In genomic region chr22:32557424-32557823, GRCh38 we compare ENCODE assay signal across 20 cellular contexts.
A peak's percentile ranks its signal among the peaks of the same experiment; 100 is the strongest.
DNase-seq lines count a peak whose midpoint lies in the region; ATAC-seq and TF ChIP-seq lines count a peak whose summit lies in the region.
"Had no signal": no experiment of that assay in that cellular context is flagged by ENCODE, and none has a peak within 500 bp of the region (broad histone marks: within the 10 kb centered on the region; RNA-seq: fewer than 3 reads in every experiment).

No MANE protein-coding gene starts in this region.

- ATAC-seq in RWPE2 (ENCODE audit: low read depth): peak; percentile 20; the same call in 1 of the 3 replicates
- ATAC-seq in gastroesophageal sphincter: no peak
- ATAC-seq in GM18870 (IDR thresholded peaks at IDR 0.05; ENCODE audit: unreplicated experiment): no peak
- ATAC-seq: esophagus mucosa had no signal

- no peaks in the 10 kb centered on the region for H3K36me3 ChIP-seq in RWPE2 (ENCODE audit: low read depth)
- no peaks in the 10 kb centered on the region for H3K36me3 ChIP-seq in gastroesophageal sphincter
- H3K36me3 ChIP-seq in skeletal muscle satellite cell (ENCODE audit: insufficient read depth, low read length): no peaks in the 10 kb centered on the region
- H3K36me3 ChIP-seq: heart left ventricle had no signal

- H3K4me3 ChIP-seq in RWPE2 (ENCODE audit: severe bottlenecking) (no peak overlapping the region), gastroesophageal sphincter (no peak overlapping the region), skeletal muscle satellite cell (ENCODE audit: low read length) (no peak overlapping the region)
- H3K4me3 ChIP-seq: heart left ventricle had no signal

- H3K27ac ChIP-seq in RWPE2 (ENCODE audit: poor library complexity, severe bottlenecking) (peak overlapping the region; percentile 40), gastroesophageal sphincter (peak overlapping the region in 3 of 4 donors; percentile 4 to 55 (median 22))
- H3K27ac ChIP-seq: heart left ventricle had no signal

- intact Hi-C loops in Calu3 (cut with micrococcal nuclease; ENCODE audit: unreplicated experiment): no loop called here

- TF ChIP-seq POLR2A in gastroesophageal sphincter (IDR thresholded peaks at IDR 0.05): no peak

- H3K9me3 ChIP-seq in RWPE2 (ENCODE audit: severe bottlenecking): no peaks in the 10 kb centered on the region
- H3K9me3 ChIP-seq in gastroesophageal sphincter: no peaks in the 10 kb centered on the region
- no peaks in the 10 kb centered on the region for H3K9me3 ChIP-seq in skeletal muscle satellite cell (replicated peaks; ENCODE audit: low read length)
- H3K9me3 ChIP-seq: heart left ventricle, SK-N-SH had no signal

- no peak overlapping the region for H3K4me3 Mint-ChIP-seq in Calu3 (ENCODE audit: low read depth, unreplicated experiment)
- H3K4me3 Mint-ChIP-seq: CD8-positive, alpha-beta memory T cell; type B pancreatic cell had no signal

- BruUV-seq in Calu3 (replicated peaks; lab: Mats Ljungman, UMichigan): no TSS peak

- peaks cover 5% of the 10 kb centered on the region for H3K36me3 Mint-ChIP-seq in Calu3 (ENCODE audit: insufficient read depth, unreplicated experiment)
- H3K36me3 Mint-ChIP-seq: CD8-positive, alpha-beta memory T cell; type B pancreatic cell had no signal

- H3K9ac ChIP-seq in skeletal muscle satellite cell (ENCODE audit: low read depth, low read length): peak overlapping the region; percentile 3
- H3K9ac ChIP-seq: SK-N-SH had no signal

- TF ChIP-seq EP300 in gastroesophageal sphincter (IDR thresholded peaks at IDR 0.05): no peak

- H3K4me2 ChIP-seq in skeletal muscle satellite cell (ENCODE audit: low read length): no peak overlapping the region

- no peaks in the 10 kb centered on the region for H3K27me3 Mint-ChIP-seq in Calu3 (ENCODE audit: unreplicated experiment)
- H3K27me3 Mint-ChIP-seq: type B pancreatic cell had no signal

- 34 to 54% methylated on average over 5 of the region's 5 CpGs for WGBS in gastroesophageal sphincter (ENCODE audit: low coverage in 1 of 2), 2 donors

- no peaks in the 10 kb centered on the region for H3K27me3 ChIP-seq in RWPE2 (ENCODE audit: insufficient read depth, poor library complexity, severe bottlenecking)
- no peaks in the 10 kb centered on the region for H3K27me3 ChIP-seq in gastroesophageal sphincter
- no peaks in the 10 kb centered on the region for H3K27me3 ChIP-seq in skeletal muscle satellite cell (ENCODE audit: control insufficient read depth, insufficient read depth, low read length)
- H3K27me3 ChIP-seq: heart left ventricle had no signal

- H3K4me1 Mint-ChIP-seq in Calu3 (ENCODE audit: low read depth, unreplicated experiment): peaks cover 32% of the 10 kb centered on the region
- H3K4me1 Mint-ChIP-seq: CD8-positive, alpha-beta memory T cell had no signal

- TF ChIP-seq CTCF in Calu3 (IDR thresholded peaks at IDR 0.05; ENCODE audit: unreplicated experiment): no peak
- no peak for TF ChIP-seq CTCF in RWPE2 (IDR thresholded peaks at IDR 0.05; ENCODE audit: poor library complexity, severe bottlenecking)
- TF ChIP-seq CTCF in gastroesophageal sphincter (IDR thresholded peaks at IDR 0.05): no peak
- TF ChIP-seq CTCF in GM13976 (IDR thresholded peaks at IDR 0.05; ENCODE audit: borderline replicate concordance, control extremely low read depth, extremely low read depth, insufficient read depth, missing control alignments): no peak

- CTCF ChIA-PET in Calu3 (lab: Charles Lee): no interaction called here

- H3K4me1 ChIP-seq in RWPE2 (ENCODE audit: insufficient read depth, poor library complexity, severe bottlenecking): peaks cover 30% of the 10 kb centered on the region
- peaks cover 0 to 23% (median 14%) of the 10 kb centered on the region in 3 donors for H3K4me1 ChIP-seq in gastroesophageal sphincter
- peaks cover 42% of the 10 kb centered on the region for H3K4me1 ChIP-seq in skeletal muscle satellite cell (ENCODE audit: control insufficient read depth, insufficient read depth, low read length)

- DNase-seq in Calu3: no peak
- DNase-seq in RWPE2 (ENCODE audit: low spot score): no peak
- no peak for DNase-seq in NCI-H187 (lab: John Stamatoyannopoulos, UW)
- DNase-seq in GM13976 (ENCODE audit: low spot score): no peak
- no peak for DNase-seq in stimulated activated CD4-positive, alpha-beta T cell treated with anti-CD3 and anti-CD28 coated beads, Interleukin-4, amount 100 ng/mL, for 1 hour
- DNase-seq: activated CD4-positive, CD25-positive, alpha-beta regulatory T cell treated with anti-CD3 and anti-CD28 coated beads, Interleukin-2, amount 50 U/mL, for 72 hours; CD8-positive, alpha-beta memory T cell; heart left ventricle; mesendoderm; NCI-H146; SK-N-SH; stimulated activated CD4-positive, alpha-beta T cell treated with anti-CD3 and anti-CD28 coated beads, Interleukin-15, amount 100 ng/mL, for 24 hours; stimulated activated naive CD4-positive, alpha-beta T cell; T1000 had no signal

- no peaks in the 10 kb centered on the region for H3K9me3 Mint-ChIP-seq in Calu3 (ENCODE audit: low read depth, unreplicated experiment)
- H3K9me3 Mint-ChIP-seq: CD8-positive, alpha-beta memory T cell had no signal

- H3K27ac Mint-ChIP-seq in Calu3 (ENCODE audit: unreplicated experiment): peak overlapping the region; percentile 77
- H3K27ac Mint-ChIP-seq: CD8-positive, alpha-beta memory T cell; progenitor cell of endocrine pancreas had no signal

- in situ Hi-C loops in GM13976 (cut with MboI; ENCODE audit: low sequenced_read_pairs, unreplicated experiment): no loop called here
